ENCODE assay signal across 23 cellular contexts in genomic region chr11:11426226-11426915, GRCh38.
DNase-seq lines count a peak whose midpoint lies in the region; ATAC-seq and TF ChIP-seq lines count a peak whose summit lies in the region.
"Had no signal": no experiment of that assay in that cellular context is flagged by ENCODE, and none has a peak within 500 bp of the region (broad histone marks: within the 10 kb centered on the region; RNA-seq: fewer than 3 reads in every experiment).

No MANE protein-coding gene starts in this region.

- peaks cover 53% of the 10 kb centered on the region for H3K4me1 Mint-ChIP-seq in osteocyte (ENCODE audit: unreplicated experiment)
- H3K4me1 Mint-ChIP-seq: activated B cell treated with CpG ODN at 0.5 μM for 24 hours; activated CD4-positive, alpha-beta memory T cell treated with anti-CD3 and anti-CD28 coated beads, Interleukin-2, amount 10 ng/mL, durations not matched to agents 7 days and 5 days; activated naive CD4-positive, alpha-beta T cell treated with anti-CD3 and anti-CD28 coated beads, Interleukin-2, amount 10 ng/mL, durations not matched to agents 7 days and 5 days; stimulated activated memory B cell treated with anti-CD40 and anti-IgM and Interleukin-4, amounts not matched to agents 10 μg/mL and 1 μg/mL and 100 μg/mL, for 72 hours had no signal

- ATAC-seq in PC-3 (peak; percentile 42), GM18520 (IDR thresholded peaks at IDR 0.05; ENCODE audit: unreplicated experiment) (no peak), GM19452 (IDR thresholded peaks at IDR 0.05; ENCODE audit: unreplicated experiment) (no peak)
- ATAC-seq: stimulated activated memory B cell treated with anti-CD40 and anti-IgM and Interleukin-4, amounts not matched to agents 10 μg/mL and 1 μg/mL and 100 μg/mL, for 72 hours had no signal

- no peaks in the 10 kb centered on the region for H4K20me1 ChIP-seq in PC-3 (ENCODE audit: low read length)

- peak; percentile 7 for DNase-seq in ELR (ENCODE audit: low read depth)
- DNase-seq in PC-3: peak; percentile 27
- DNase-seq in fibroblast of mammary gland (ENCODE audit: low read depth): peak; percentile 58
- no peak for DNase-seq in osteocyte (ENCODE audit: extremely low spot score, unreplicated experiment)
- DNase-seq in NCI-H2171 treated with DMSO at 0.1 percent for 48 hours (lab: John Stamatoyannopoulos, UW): no peak
- no peak for DNase-seq in kidney glomerular epithelial cell (lab: John Stamatoyannopoulos, UW)
- DNase-seq: activated B cell treated with CpG ODN at 0.5 μM for 24 hours; activated CD4-positive, alpha-beta memory T cell treated with anti-CD3 and anti-CD28 coated beads, Interleukin-2, amount 10 ng/mL, durations not matched to agents 7 days and 5 days; activated naive CD4-positive, alpha-beta T cell treated with anti-CD3 and anti-CD28 coated beads, Interleukin-2, amount 10 ng/mL, durations not matched to agents 7 days and 5 days; activated T-cell treated with anti-CD3 and anti-CD28 coated beads, Interleukin-2, amount 50 U/mL, for 24 hours; Karpas-422; midbrain; NCI-H1092 treated with DMSO at 0.1 percent for 48 hours; NCI-H2081 treated with DMSO at 0.1 percent for 48 hours; NCI-H524 treated with DMSO at 0.1 percent for 48 hours; retina; T-helper 2 cell had no signal

- no peaks in the 10 kb centered on the region for H3K9me2 ChIP-seq in PC-3 (replicated peaks; ENCODE audit: low read length)

- intact Hi-C loops in PC-3 (cut with micrococcal nuclease): no loop called here

- no peak overlapping the region for H3K9ac ChIP-seq in PC-3 (ENCODE audit: low read length)

- no peaks in the 10 kb centered on the region for H3K27me3 ChIP-seq in PC-3 (ENCODE audit: low read length)
- H3K27me3 ChIP-seq: ascending aorta, SJSA1 had no signal

- H3K9me3 Mint-ChIP-seq in osteocyte (ENCODE audit: unreplicated experiment): no peaks in the 10 kb centered on the region
- H3K9me3 Mint-ChIP-seq: activated B cell treated with CpG ODN at 0.5 μM for 24 hours; activated CD4-positive, alpha-beta memory T cell treated with anti-CD3 and anti-CD28 coated beads, Interleukin-2, amount 10 ng/mL, durations not matched to agents 7 days and 5 days; activated naive CD4-positive, alpha-beta T cell treated with anti-CD3 and anti-CD28 coated beads, Interleukin-2, amount 10 ng/mL, durations not matched to agents 7 days and 5 days; activated T-cell treated with anti-CD3 and anti-CD28 coated beads, Interleukin-2, amount 50 U/mL, for 24 hours; stimulated activated memory B cell treated with anti-CD40 and anti-IgM and Interleukin-4, amounts not matched to agents 10 μg/mL and 1 μg/mL and 100 μg/mL, for 72 hours; type B pancreatic cell had no signal

- CTCF ChIA-PET in PC-3 (lab: Charles Lee): no interaction called here

- H3K4me2 ChIP-seq in PC-3 (ENCODE audit: low read length): 0 out of 2 replicates have a peak overlapping the region, but pooled peaks have one; percentile 10

- POLR2A ChIA-PET in PC-3 (lab: Charles Lee; ENCODE audit: unreplicated experiment): no interaction called here

- H3K79me2 ChIP-seq in PC-3 (ENCODE audit: low read length): no peaks in the 10 kb centered on the region

- H3K36me3 Mint-ChIP-seq in osteocyte (ENCODE audit: unreplicated experiment): peaks cover 11% of the 10 kb centered on the region
- H3K36me3 Mint-ChIP-seq: activated naive CD4-positive, alpha-beta T cell treated with anti-CD3 and anti-CD28 coated beads, Interleukin-2, amount 10 ng/mL, durations not matched to agents 7 days and 5 days; stimulated activated memory B cell treated with anti-CD40 and anti-IgM and Interleukin-4, amounts not matched to agents 10 μg/mL and 1 μg/mL and 100 μg/mL, for 72 hours had no signal

- no peak overlapping the region for H3K4me3 ChIP-seq in PC-3 (ENCODE audit: low read length)
- H3K4me3 ChIP-seq in fibroblast of mammary gland (ENCODE audit: control insufficient read depth, low read depth, low read length): no peak overlapping the region
- H3K4me3 ChIP-seq: ascending aorta, SJSA1 had no signal

- no peaks in the 10 kb centered on the region for H3F3A ChIP-seq in PC-3 (ENCODE audit: low read length, unreplicated experiment)

- peaks cover 20% of the 10 kb centered on the region for H3K4me1 ChIP-seq in PC-3 (ENCODE audit: insufficient read depth, low read length)

- H3K36me3 ChIP-seq in PC-3 (ENCODE audit: low read depth, low read length): no peaks in the 10 kb centered on the region
- H3K36me3 ChIP-seq: ascending aorta, SJSA1 had no signal

- no TSS peak for BruUV-seq in PC-3 (replicated peaks; lab: Mats Ljungman, UMichigan)

- no peak overlapping the region for H2AFZ ChIP-seq in PC-3 (ENCODE audit: low read length)

- H3K9me3 ChIP-seq in PC-3 (ENCODE audit: low read length): no peaks in the 10 kb centered on the region
- H3K9me3 ChIP-seq: ascending aorta, SJSA1 had no signal

- TF ChIP-seq CTCF in PC-3 (conservative IDR thresholded peaks at IDR 0.05; ENCODE audit: low read depth, low read length) (no peak), fibroblast of mammary gland (conservative IDR thresholded peaks at IDR 0.05; ENCODE audit: control insufficient read depth, insufficient read depth, low read depth, low read length) (no peak), osteocyte (IDR thresholded peaks at IDR 0.05) (no peak)

- no peaks in the 10 kb centered on the region for H3K27me3 Mint-ChIP-seq in osteocyte (ENCODE audit: unreplicated experiment)
- H3K27me3 Mint-ChIP-seq: activated B cell treated with CpG ODN at 0.5 μM for 24 hours; activated naive CD4-positive, alpha-beta T cell treated with anti-CD3 and anti-CD28 coated beads, Interleukin-2, amount 10 ng/mL, durations not matched to agents 7 days and 5 days; activated T-cell treated with anti-CD3 and anti-CD28 coated beads, Interleukin-2, amount 50 U/mL, for 24 hours; stimulated activated memory B cell treated with anti-CD40 and anti-IgM and Interleukin-4, amounts not matched to agents 10 μg/mL and 1 μg/mL and 100 μg/mL, for 72 hours had no signal

- no peak overlapping the region for H3K27ac ChIP-seq in PC-3 (ENCODE audit: low read length)
- H3K27ac ChIP-seq: SJSA1 had no signal

- no peak overlapping the region for H3K4me3 Mint-ChIP-seq in osteocyte (ENCODE audit: unreplicated experiment)
- H3K4me3 Mint-ChIP-seq: activated B cell treated with CpG ODN at 0.5 μM for 24 hours; activated CD4-positive, alpha-beta memory T cell treated with anti-CD3 and anti-CD28 coated beads, Interleukin-2, amount 10 ng/mL, durations not matched to agents 7 days and 5 days; activated naive CD4-positive, alpha-beta T cell treated with anti-CD3 and anti-CD28 coated beads, Interleukin-2, amount 10 ng/mL, durations not matched to agents 7 days and 5 days; activated T-cell treated with anti-CD3 and anti-CD28 coated beads, Interleukin-2, amount 50 U/mL, for 24 hours; stimulated activated memory B cell treated with anti-CD40 and anti-IgM and Interleukin-4, amounts not matched to agents 10 μg/mL and 1 μg/mL and 100 μg/mL, for 72 hours; type B pancreatic cell had no signal

- H3K27ac Mint-ChIP-seq in osteocyte (ENCODE audit: unreplicated experiment): peak overlapping the region; percentile 89
- H3K27ac Mint-ChIP-seq: activated B cell treated with CpG ODN at 0.5 μM for 24 hours; activated CD4-positive, alpha-beta memory T cell treated with anti-CD3 and anti-CD28 coated beads, Interleukin-2, amount 10 ng/mL, durations not matched to agents 7 days and 5 days; activated naive CD4-positive, alpha-beta T cell treated with anti-CD3 and anti-CD28 coated beads, Interleukin-2, amount 10 ng/mL, durations not matched to agents 7 days and 5 days; activated T-cell treated with anti-CD3 and anti-CD28 coated beads, Interleukin-2, amount 50 U/mL, for 24 hours; stimulated activated memory B cell treated with anti-CD40 and anti-IgM and Interleukin-4, amounts not matched to agents 10 μg/mL and 1 μg/mL and 100 μg/mL, for 72 hours; type B pancreatic cell had no signal

Comparison
In these comparisons a context has a peak if more than half of its experiments do, and no peak if none do; other contexts are left out.
1. DNase-seq: peak in ELR (single experiment), PC-3 (single experiment) and fibroblast of mammary gland (single experiment); none in osteocyte (single experiment), NCI-H2171 treated with DMSO at 0.1 percent for 48 hours (single experiment) and kidney glomerular epithelial cell (single experiment).